Comparison of ENCODE assay signal across 29 cellular contexts in the genomic region with DNA sequence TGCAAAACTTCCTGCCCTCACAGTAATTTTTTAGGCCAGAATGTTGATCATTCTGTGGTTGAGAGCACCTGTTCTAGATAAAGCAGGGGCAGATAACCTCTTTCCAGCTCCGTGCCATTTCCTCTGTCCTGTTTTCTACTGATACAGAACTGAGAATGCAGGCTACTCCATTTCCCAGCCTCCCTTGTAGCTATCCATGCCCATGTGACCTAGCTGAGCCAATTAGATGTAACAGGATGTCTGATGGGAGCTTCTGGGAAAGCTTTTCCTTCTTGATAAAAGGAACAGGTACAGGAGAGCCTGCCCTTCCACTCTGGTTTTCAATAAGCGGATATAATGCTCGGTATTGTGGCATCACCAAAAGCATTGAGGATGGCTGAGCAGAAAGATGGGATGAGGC. TPM values are rescaled to one million over a fixed set of nuclear protein-coding genes. Genes with fewer than 3 reads are reported as not detected.
A peak's percentile ranks its signal among the peaks of the same experiment; 100 is the strongest.
DNase-seq lines count a peak whose midpoint lies in the region; ATAC-seq, FAIRE-seq and TF ChIP-seq lines count a peak whose summit lies in the region.
"Had no signal": no experiment of that assay in that cellular context is flagged by ENCODE, and none has a peak within 500 bp of the region (broad histone marks: within the 10 kb centered on the region; RNA-seq: fewer than 3 reads in every experiment).

No MANE protein-coding gene starts in this region.

- POLR2A ChIA-PET in HepG2 (lab: Yijun Ruan, JAX), result no interaction called here

- ATAC-seq in HepG2 (no peak), right lobe of liver (no peak)

- DNase-seq in HepG2 (ENCODE audit: low spot score) (no peak), right lobe of liver (no peak), NCI-H226 (peak; percentile 11), amniotic epithelial cell (ENCODE audit: low read depth) (peak; percentile 8), neuronal stem cell (ENCODE audit: low spot score) (no peak), cerebellar cortex (ENCODE audit: low spot score) (no peak), progenitor cell of endocrine pancreas (ENCODE audit: low spot score, unreplicated experiment) (no peak)
- no peak for DNase-seq in stimulated activated CD4-positive, alpha-beta T cell treated with anti-CD3 and anti-CD28 coated beads, Interleukin-4, amount 100 ng/mL, for 24 hours
- DNase-seq: AML-193; CD4-positive, alpha-beta T cell; DMS53; GDM1; H7; Karpas-422; NCI-H1092 treated with DMSO at 0.1 percent for 48 hours; NCI-H1436; NCI-H187; NCI-H2081 treated with DMSO at 0.1 percent for 48 hours; NCI-H2171; NCI-H446 treated with DMSO at 0.1 percent for 48 hours; T-helper 2 cell had no signal

- in situ Hi-C loops in HepG2 (cut with HindIII; ENCODE audit: extremely low pct_ligation_motif_present, low pct_unique_long_range_greater_than_20kb), result no loop called here

- peaks cover 3% of the 10 kb centered on the region for H3K27me3 Mint-ChIP-seq in progenitor cell of endocrine pancreas
- H3K27me3 Mint-ChIP-seq: CD4-positive, alpha-beta T cell had no signal

- no peak overlapping the region for H3K27ac Mint-ChIP-seq in progenitor cell of endocrine pancreas
- H3K27ac Mint-ChIP-seq: CD4-positive, alpha-beta T cell had no signal

- H3K4me1 ChIP-seq in HepG2 (ENCODE audit: insufficient read depth, low read length), result no peaks in the 10 kb centered on the region
- H3K4me1 ChIP-seq in right lobe of liver, result no peaks in the 10 kb centered on the region
- H3K4me1 ChIP-seq in neuronal stem cell (ENCODE audit: control insufficient read depth in 2 of 2, insufficient read depth in 1 of 2, low read depth in 1 of 2, low read length in 2 of 2), result peaks cover 0 to 6% of the 10 kb centered on the region in 2 donors

- intact Hi-C loops in HepG2 (cut with micrococcal nuclease; ENCODE audit: unreplicated experiment), result no loop called here
- intact Hi-C loops in right lobe of liver (cut with DNase I), result loop anchor here in 1 of 2 donors (10.0 kb wide), 1 partner anchor 184 kb away; no protein-coding TSS in a partner anchor

- no peak overlapping the region for H2AFZ ChIP-seq in HepG2 (ENCODE audit: low read length)
- H2AFZ ChIP-seq in neuronal stem cell (ENCODE audit: low read length), result peak overlapping the region; percentile 47

- FAIRE-seq in HepG2 (lab: Jason Lieb, UNC), result no peak
- FAIRE-seq: GM12891, RCC 7860 had no signal

- TF ChIP-seq EP300 in HepG2 (IDR thresholded peaks at IDR 0.05; ENCODE audit: low read depth in 2 of 2, low read length in 2 of 2) (no peak), HepG2 (CRISPR knock-in tag; IDR thresholded peaks at IDR 0.05; ENCODE audit: borderline replicate concordance) (no peak)

- no peak overlapping the region for H2BK5ac ChIP-seq in neuronal stem cell (ENCODE audit: low read length)

- H3K4me1 Mint-ChIP-seq in progenitor cell of endocrine pancreas (ENCODE audit: low read depth), result no peaks in the 10 kb centered on the region

- TF ChIP-seq CTCF in HepG2 (CRISPR knock-in tag; IDR thresholded peaks at IDR 0.05) (no peak), right lobe of liver (IDR thresholded peaks at IDR 0.05) (no peak), progenitor cell of endocrine pancreas (IDR thresholded peaks at IDR 0.05; ENCODE audit: unreplicated experiment) (no peak)

- CTCF ChIA-PET in HepG2 (lab: Yijun Ruan, JAX; ENCODE audit: low intra/inter-chr PET ratio, low total read pairs), result no interaction called here

- H4K20me1 ChIP-seq in HepG2 (ENCODE audit: insufficient read depth, low read length), result no peaks in the 10 kb centered on the region
- H4K20me1 ChIP-seq: BLaER1 treated with 17β-estradiol and CSF1 and Interleukin-3, amounts not matched to agents 10 nM and 100 nM had no signal

- no peak overlapping the region for H2BK120ac ChIP-seq in neuronal stem cell (ENCODE audit: low read depth, low read length)

- H3K4me3 ChIP-seq in HepG2 (replicated peaks in 1 of 3; ENCODE audit: insufficient read depth in 1 of 3, low read depth in 2 of 3, low read length in 3 of 3) (no peak overlapping the region), right lobe of liver (no peak overlapping the region), neuronal stem cell (ENCODE audit: low read length in 2 of 2) (no peak overlapping the region)
- H3K4me3 ChIP-seq: BLaER1 treated with 17β-estradiol and CSF1 and Interleukin-3, amounts not matched to agents 10 nM and 100 nM had no signal

- no peaks in the 10 kb centered on the region for H3K79me1 ChIP-seq in neuronal stem cell (ENCODE audit: low read depth, low read length)

- H2BK15ac ChIP-seq in neuronal stem cell (ENCODE audit: low read length), result no peak overlapping the region

- no peaks in the 10 kb centered on the region for H3K79me2 ChIP-seq in HepG2 (ENCODE audit: insufficient read depth, low read length)

- no TSS peak for BruUV-seq in HepG2 (replicated peaks; lab: Mats Ljungman, UMichigan)

- no peak overlapping the region for H3K4ac ChIP-seq in neuronal stem cell (ENCODE audit: low read length)

- H2AK5ac ChIP-seq in neuronal stem cell (ENCODE audit: low read depth, low read length), result no peak overlapping the region

- WGBS in HepG2 (ENCODE audit: low lambda C conversion rate), result 0% methylated on average over 3 of the region's 3 CpGs
- WGBS in right lobe of liver (ENCODE audit: insufficient coverage, low coverage, low lambda C conversion rate, missing lambda C conversion rate), result 67% methylated on average over 2 of the region's 3 CpGs
- no CpG with 5 or more reads among the region's 3 CpGs for WGBS in neuronal stem cell (ENCODE audit: extremely low coverage in 2 of 2, insufficient read length in 2 of 2, insufficient replicate concordance in 1 of 2), 2 donors

- no peak overlapping the region for H3K14ac ChIP-seq in neuronal stem cell (ENCODE audit: low read length)

- H3K9me3 Mint-ChIP-seq in progenitor cell of endocrine pancreas (ENCODE audit: low read depth), result no peaks in the 10 kb centered on the region
- H3K9me3 Mint-ChIP-seq: CD4-positive, alpha-beta T cell had no signal

- no peaks in the 10 kb centered on the region for H3K36me3 Mint-ChIP-seq in progenitor cell of endocrine pancreas (ENCODE audit: insufficient read depth)

- peaks cover 7 to 21% of the 10 kb centered on the region in 2 experiments; a peak in 4 of 5 replicates for H3K27me3 ChIP-seq in HepG2 (ENCODE audit: control insufficient read depth in 1 of 2, insufficient read depth in 2 of 2, low read length in 2 of 2)
- H3K27me3 ChIP-seq in right lobe of liver, result no peaks in the 10 kb centered on the region
- peaks cover 0 to 3% (median 0%) of the 10 kb centered on the region in 3 experiments for H3K27me3 ChIP-seq in neuronal stem cell (ENCODE audit: control insufficient read depth in 3 of 3, insufficient read depth in 3 of 3, low read depth in 1 of 3, low read length in 3 of 3)
- H3K27me3 ChIP-seq: BLaER1 treated with 17β-estradiol and CSF1 and Interleukin-3, amounts not matched to agents 10 nM and 100 nM had no signal

- H3K9me3 ChIP-seq in HepG2 (ENCODE audit: low read length) (no peaks in the 10 kb centered on the region), right lobe of liver (no peaks in the 10 kb centered on the region), neuronal stem cell (replicated peaks in 1 of 2; ENCODE audit: control insufficient read depth in 2 of 2, insufficient read depth in 1 of 2, low read depth in 1 of 2, low read length in 2 of 2) (peaks cover 0 to 5% of the 10 kb centered on the region in 2 donors)

- no peak overlapping the region for H2BK12ac ChIP-seq in neuronal stem cell (ENCODE audit: low read length)

- H3K23ac ChIP-seq in neuronal stem cell (ENCODE audit: low read depth, low read length, poor library complexity), result no peak overlapping the region

- TF ChIP-seq RAD21 in HepG2 (CRISPR knock-in tag; IDR thresholded peaks at IDR 0.05), result no peak

- no peak overlapping the region for H3K9ac ChIP-seq in HepG2 (ENCODE audit: insufficient read depth, low read depth, low read length)
- no peak overlapping the region for H3K9ac ChIP-seq in neuronal stem cell (ENCODE audit: low read depth, low read length, poor library complexity)
- H3K9ac ChIP-seq: BLaER1 treated with 17β-estradiol and CSF1 and Interleukin-3, amounts not matched to agents 10 nM and 100 nM had no signal

- no peaks in the 10 kb centered on the region for H3K36me3 ChIP-seq in HepG2 (replicated peaks in 1 of 2; ENCODE audit: control insufficient read depth in 1 of 2, insufficient read depth in 2 of 2, low read length in 2 of 2)
- H3K36me3 ChIP-seq in right lobe of liver, result no peaks in the 10 kb centered on the region
- H3K36me3 ChIP-seq in neuronal stem cell (replicated peaks in 1 of 2; ENCODE audit: control insufficient read depth in 2 of 2, insufficient read depth in 2 of 2, low read length in 2 of 2), result no peaks in the 10 kb centered on the region
- H3K36me3 ChIP-seq: BLaER1 treated with 17β-estradiol and CSF1 and Interleukin-3, amounts not matched to agents 10 nM and 100 nM had no signal

- H3K4me3 Mint-ChIP-seq in progenitor cell of endocrine pancreas (ENCODE audit: low read depth), result no peak overlapping the region
- H3K4me3 Mint-ChIP-seq: CD4-positive, alpha-beta T cell had no signal

- no peak overlapping the region for H3K27ac ChIP-seq in HepG2 (ENCODE audit: extremely low read length, insufficient read depth, low read length)
- H3K27ac ChIP-seq in right lobe of liver, result no peak overlapping the region
- H3K27ac ChIP-seq in neuronal stem cell (replicated peaks; ENCODE audit: low read length), result no peak overlapping the region
- H3K27ac ChIP-seq: BLaER1 treated with 17β-estradiol and CSF1 and Interleukin-3, amounts not matched to agents 10 nM and 100 nM had no signal

- H3K18ac ChIP-seq in neuronal stem cell (ENCODE audit: low read length), result no peak overlapping the region

- no peak overlapping the region for H4K8ac ChIP-seq in neuronal stem cell (ENCODE audit: low read depth, low read length)

- H3K4me2 ChIP-seq in HepG2 (ENCODE audit: low read depth, low read length), result no peak overlapping the region
- no peak overlapping the region for H3K4me2 ChIP-seq in neuronal stem cell (ENCODE audit: insufficient read depth, low read length, poor library complexity, severe bottlenecking)
- H3K4me2 ChIP-seq: BLaER1 treated with 17β-estradiol and CSF1 and Interleukin-3, amounts not matched to agents 10 nM and 100 nM had no signal

- H4K91ac ChIP-seq in neuronal stem cell (ENCODE audit: low read depth, low read length, poor library complexity), result no peak overlapping the region

- TF ChIP-seq POLR2A in HepG2 (IDR thresholded peaks at IDR 0.05; ENCODE audit: insufficient read depth in 1 of 2, low read depth in 2 of 2, low read length in 2 of 2) (no peak), right lobe of liver (IDR thresholded peaks at IDR 0.05) (no peak)

RNA-seq across cellular contexts. Expression of a gene that starts 54.2 kb away (rescaled TPM):
- not detected in 2 replicates for total RNA-seq in HepG2 (2016; rRNA removed; fragmentation: Illumina TruSeq; extraction: Trizol)
- total RNA-seq in HepG2 (2016; cell fraction: cytosol; rRNA removed; fragmentation: Illumina TruSeq; extraction: Trizol; ENCODE audit: low read depth), result not detected in 2 replicates
- total RNA-seq in HepG2 (2016; cell fraction: insoluble cytoplasmic fraction; rRNA removed; fragmentation: Illumina TruSeq; extraction: Trizol), result not detected in 2 replicates
- total RNA-seq in HepG2 (2016; cell fraction: membrane; rRNA removed; fragmentation: Illumina TruSeq; extraction: Trizol), result not detected in 2 replicates
- not detected in 2 replicates for total RNA-seq in HepG2 (2016; cell fraction: nucleus; rRNA removed; fragmentation: Illumina TruSeq; extraction: Trizol)
- not detected in 2 replicates for polyA plus RNA-seq in HepG2 (2011; rRNA removed)
- not detected in 2 replicates for polyA plus RNA-seq in HepG2 (2011; cell fraction: cytosol; rRNA removed)
- polyA plus RNA-seq in HepG2 (2011; cell fraction: nucleus; rRNA removed), result not detected in 2 replicates
- not detected in 2 replicates for polyA plus RNA-seq in HepG2 (2012)
- polyA plus RNA-seq in HepG2 (2016; cell fraction: cytosol; fragmentation: Illumina TruSeq; extraction: Trizol; ENCODE audit: low read depth), result not detected in 2 replicates
- polyA plus RNA-seq in HepG2 (2016; cell fraction: insoluble cytoplasmic fraction; fragmentation: Illumina TruSeq; extraction: Trizol; ENCODE audit: low read depth), result not detected in 2 replicates
- not detected in 2 replicates for polyA plus RNA-seq in HepG2 (2016; cell fraction: membrane; fragmentation: Illumina TruSeq; extraction: Trizol; ENCODE audit: low read depth)
- polyA plus RNA-seq in HepG2 (2016; cell fraction: nucleus; fragmentation: Illumina TruSeq; extraction: Trizol; ENCODE audit: insufficient read depth, low read depth), result not detected in 2 replicates
- polyA minus RNA-seq in HepG2 (2011; rRNA and poly(A)+ RNA removed; ENCODE audit: low replicate concordance), result not detected in 2 replicates
- polyA minus RNA-seq in HepG2 (2011; cell fraction: cytosol; rRNA and poly(A)+ RNA removed), result not detected in 2 replicates
- polyA minus RNA-seq in HepG2 (2011; cell fraction: nucleus; rRNA and poly(A)+ RNA removed), result not detected in 2 replicates
- not detected for total RNA-seq in right lobe of liver
- polyA plus RNA-seq in neuronal stem cell (2013, experiment 1 of 2), result not detected
- not detected for polyA plus RNA-seq in neuronal stem cell (2013, experiment 2 of 2)
- total RNA-seq in progenitor cell of endocrine pancreas, result not detected in 2 replicates
- total RNA-seq: A172; CD4-positive, alpha-beta T cell; Daoy; H7; HT1080; M059J had no signal
- polyA plus RNA-seq: AG04450 had no signal

Comparison
In these comparisons a context has a peak if more than half of its experiments do, and no peak if none do; other contexts are left out.
1. DNase-seq: peak in NCI-H226 (single experiment) and amniotic epithelial cell (single experiment); none in HepG2 (single experiment), right lobe of liver (0 of 3), neuronal stem cell (single experiment), cerebellar cortex (single experiment), progenitor cell of endocrine pancreas (single experiment) and stimulated activated CD4-positive, alpha-beta T cell treated with anti-CD3 and anti-CD28 coated beads, Interleukin-4, amount 100 ng/mL, for 24 hours (single experiment).